Comparison of ENCODE assay signal across 8 cellular contexts in genomic region chr17:81002409-81003361, GRCh38. TPM values are rescaled to one million over a fixed set of nuclear protein-coding genes. Genes with fewer than 3 reads are reported as not detected.
DNase-seq lines count a peak whose midpoint lies in the region; ATAC-seq, FAIRE-seq and TF ChIP-seq lines count a peak whose summit lies in the region.
"Had no signal": no experiment of that assay in that cellular context is flagged by ENCODE, and none has a peak within 500 bp of the region (broad histone marks: within the 10 kb centered on the region; RNA-seq: fewer than 3 reads in every experiment).

No MANE protein-coding gene starts in this region.

- CTCF ChIA-PET in K562 (lab: Yijun Ruan, JAX; ENCODE audit: low intra/inter-chr PET ratio): interaction anchor here (0.7 kb wide), 1 partner anchor 13 kb away, joined by 3 read pairs; no protein-coding TSS in a partner anchor
- CTCF ChIA-PET in GM10248 (lab: Yijun Ruan, JAX): interaction anchor here (0.7 kb wide), 1 partner anchor 32 kb away, joined by 3 read pairs; no protein-coding TSS in a partner anchor

- TF ChIP-seq POLR2A in GM12892 (IDR thresholded peaks at IDR 0.05; ENCODE audit: low read depth, low read length) (no peak), K562 (conservative IDR thresholded peaks at IDR 0.05) (0 out of 2 replicates have a peak, but pooled peaks have one; percentile 39)

- H3K4me2 ChIP-seq in K562 (ENCODE audit: insufficient read depth, low read length): peak overlapping the region; percentile 6

- H3K27ac ChIP-seq in K562 (ENCODE audit: extremely low read depth, low read depth, low read length): peak overlapping the region; percentile 44
- H3K27ac ChIP-seq: dorsolateral prefrontal cortex had no signal

- no peak overlapping the region for H3K4me3 ChIP-seq in K562

- H3K9ac ChIP-seq in K562 (ENCODE audit: insufficient read depth in 1 of 2, low read depth in 2 of 2, low read length in 2 of 2): peak overlapping the region in 1 of 2 experiments; percentile 81; a peak in 1 of 4 replicates

- peaks cover 25% of the 10 kb centered on the region; the same call in 1 of the 3 replicates for H3K36me3 ChIP-seq in K562 (ENCODE audit: control insufficient read depth, insufficient read depth, low read length)

- DNase-seq in GM12892 (ENCODE audit: insufficient read length) (peak; percentile 19), NCI-H146 treated with DMSO at 0.1 percent for 48 hours (lab: John Stamatoyannopoulos, UW; ENCODE audit: unreplicated experiment) (peak; percentile 18), K562 (ENCODE audit: extremely low read depth in 1 of 4, low spot score in 3 of 4) (peak; percentile 79 to 84 (median 82)), mucosa of gallbladder (ENCODE audit: low spot score) (peak; percentile 50), NAMALWA (ENCODE audit: low spot score) (no peak), GM10248 (ENCODE audit: extremely low spot score) (no peak)

- no peaks in the 10 kb centered on the region for H3K27me3 ChIP-seq in K562 (ENCODE audit: control insufficient read depth in 2 of 2, insufficient read depth in 2 of 2, low read length in 2 of 2)

- intact Hi-C loops in K562 (cut with micrococcal nuclease): no loop called here

- H4K20me1 ChIP-seq in K562 (replicated peaks; ENCODE audit: control insufficient read depth, insufficient read depth, low read length): no peaks in the 10 kb centered on the region

- H3K79me2 ChIP-seq in K562 (ENCODE audit: control insufficient read depth, insufficient read depth, low read length): no peaks in the 10 kb centered on the region

- no peak for TF ChIP-seq EP300 in K562 (IDR thresholded peaks at IDR 0.05; ENCODE audit: low read length)

- no peak for TF ChIP-seq CTCF in K562 (IDR thresholded peaks at IDR 0.05 in 2 of 3, conservative IDR thresholded peaks at IDR 0.05 in 1 of 3; ENCODE audit: insufficient read depth in 2 of 3, low read depth in 1 of 3, low read length in 3 of 3)
- no peak for TF ChIP-seq CTCF in GM10248 (IDR thresholded peaks at IDR 0.05; ENCODE audit: control extremely low read depth, extremely low read depth, low read depth, missing control alignments)

- peaks cover 19 to 60% of the 10 kb centered on the region in 2 experiments for H3K4me1 ChIP-seq in K562 (replicated peaks in 1 of 2; ENCODE audit: control insufficient read depth in 2 of 2, insufficient read depth in 2 of 2, low read length in 2 of 2)

- TF ChIP-seq RAD21 in K562 (CRISPR knock-in tag; conservative IDR thresholded peaks at IDR 0.05 in 1 of 2, IDR thresholded peaks at IDR 0.05 in 1 of 2): no peak

- FAIRE-seq in GM12892 (lab: Jason Lieb, UNC) (no peak), K562 (lab: Jason Lieb, UNC) (peak; percentile 96)

- POLR2A ChIA-PET in K562 (lab: Yijun Ruan, JAX): interaction anchor here (0.6 to 2.9 kb wide), 5 partner anchors 11 to 580 kb away, joined by 3 to 13 read pairs (median 4); partner anchors contain the start of gene CHMP6
- POLR2A ChIA-PET in GM10248 (lab: Yijun Ruan, JAX): no interaction called here

- peak overlapping the region; percentile 1; the same call in 1 of the 2 replicates for H2AFZ ChIP-seq in K562 (ENCODE audit: low read depth, low read length)

- H3K9me3 ChIP-seq in K562 (replicated peaks; ENCODE audit: control insufficient read depth, insufficient read depth, low read depth, low read length): no peaks in the 10 kb centered on the region

- in situ Hi-C loops in K562 (cut with MboI): loop anchor here (5.0 kb wide), 1 partner anchor 225 kb away; no protein-coding TSS in a partner anchor

- TSS peak; percentile 27 for BruUV-seq in K562 (replicated peaks; lab: Mats Ljungman, UMichigan)

- peak; percentile 71 for ATAC-seq in K562
- no peak for ATAC-seq in HG02885 (IDR thresholded peaks at IDR 0.05; ENCODE audit: poor library complexity, unreplicated experiment)

- H3K9me1 ChIP-seq in K562 (ENCODE audit: control insufficient read depth, insufficient read depth, low read length): no peaks in the 10 kb centered on the region

- 26% methylated on average over 17 of the region's 21 CpGs for WGBS in K562 (ENCODE audit: insufficient coverage, low coverage, missing lambda C conversion rate)

TF ChIP-seq in K562, 482 proteins besides CTCF, POLR2A, EP300 and RAD21 (continues in another document):
- TF ChIP-seq NFIC (IDR thresholded peaks at IDR 0.05) (peak; percentile 96), CBX1 (IDR thresholded peaks at IDR 0.05; ENCODE audit: low read depth) (no peak), SUPT5H (IDR thresholded peaks at IDR 0.05) (0 out of 2 replicates have a peak, but pooled peaks have one; percentile 35), PATZ1 (CRISPR knock-in tag; IDR thresholded peaks at IDR 0.05; ENCODE audit: borderline replicate concordance) (no peak), DPF2 (IDR thresholded peaks at IDR 0.05) (peak; percentile 25; the same call in 1 of the 2 replicates), PTBP1 (IDR thresholded peaks at IDR 0.05; ENCODE audit: low read depth, low read length) (peak; percentile 44; the same call in 1 of the 2 replicates), RFX5 (IDR thresholded peaks at IDR 0.05; ENCODE audit: low read depth, low read length) (no peak), KDM1A (IDR thresholded peaks at IDR 0.05) (peak in 1 of 2 experiments; percentile 4; a peak in 1 of 4 replicates)
- TF ChIP-seq, protein P1, sequence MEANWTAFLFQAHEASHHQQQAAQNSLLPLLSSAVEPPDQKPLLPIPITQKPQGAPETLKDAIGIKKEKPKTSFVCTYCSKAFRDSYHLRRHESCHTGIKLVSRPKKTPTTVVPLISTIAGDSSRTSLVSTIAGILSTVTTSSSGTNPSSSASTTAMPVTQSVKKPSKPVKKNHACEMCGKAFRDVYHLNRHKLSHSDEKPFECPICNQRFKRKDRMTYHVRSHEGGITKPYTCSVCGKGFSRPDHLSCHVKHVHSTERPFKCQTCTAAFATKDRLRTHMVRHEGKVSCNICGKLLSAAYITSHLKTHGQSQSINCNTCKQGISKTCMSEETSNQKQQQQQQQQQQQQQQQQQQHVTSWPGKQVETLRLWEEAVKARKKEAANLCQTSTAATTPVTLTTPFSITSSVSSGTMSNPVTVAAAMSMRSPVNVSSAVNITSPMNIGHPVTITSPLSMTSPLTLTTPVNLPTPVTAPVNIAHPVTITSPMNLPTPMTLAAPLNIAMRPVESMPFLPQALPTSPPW (CRISPR knock-in tag; IDR thresholded peaks at IDR 0.05): peak; percentile 68

RNA-seq across cellular contexts. Expression of gene CHMP6, which starts 11.0 kb away (rescaled TPM):
- 11.9 TPM for polyA plus RNA-seq in GM12892 (2012; ENCODE audit: missing spikeins)
- 33.8 and 66.2 TPM in 2 replicates for total RNA-seq in K562 (2011; cell fraction: chromatin; rRNA removed; ENCODE audit: low replicate concordance)
- total RNA-seq in K562 (2011; cell fraction: nucleolus; rRNA removed): 40.5 and 47.9 TPM in 2 replicates
- 22.9 and 24.6 TPM in 2 replicates for total RNA-seq in K562 (2011; cell fraction: nucleoplasm; rRNA removed)
- total RNA-seq in K562 (2014; rRNA removed): 10.3 and 12.9 TPM in 2 replicates
- 14.4 and 15.7 TPM in 2 replicates for total RNA-seq in K562 (2014; rRNA removed; fragmentation: Illumina TruSeq; extraction: Trizol)
- total RNA-seq in K562 (2015; rRNA removed; fragmentation: Illumina TruSeq; extraction: Trizol): 12.7 and 13.8 TPM in 2 replicates
- 25.6 and 26.8 TPM in 2 replicates for total RNA-seq in K562 (2021)
- 8.0 and 13.4 TPM in 2 replicates for polyA plus RNA-seq in K562 (2011; rRNA removed)
- 10.5 and 35.5 TPM in 2 replicates for polyA plus RNA-seq in K562 (2011; cell fraction: cytosol; rRNA removed)
- 10.7 and 20.1 TPM in 2 replicates for polyA plus RNA-seq in K562 (2011; cell fraction: nucleus; rRNA removed)
- 13.7 and 20.1 TPM in 2 replicates for polyA plus RNA-seq in K562 (2012)
- 11.4 and 15.5 TPM in 2 replicates for polyA plus RNA-seq in K562 (2014; fragmentation: Illumina TruSeq; extraction: Trizol)
- 1 to 10 TPM in 1 of 2 experiments, under 1 TPM in 1; 0.25 to 1.8 TPM for polyA plus RNA-seq in K562 (2014; fragmentation: Nextera tagmentation; extraction: Ambion mirVana)
- 28.3 and 30.4 TPM in 2 replicates for polyA plus RNA-seq in K562 (2014; rRNA removed)
- polyA minus RNA-seq in K562 (2011; rRNA and poly(A)+ RNA removed): 11.2 and 15.9 TPM in 2 replicates
- polyA minus RNA-seq in K562 (2011; cell fraction: cytosol; rRNA and poly(A)+ RNA removed): 5.0 and 8.7 TPM in 2 replicates
- 13.5 and 13.7 TPM in 2 replicates for polyA minus RNA-seq in K562 (2011; cell fraction: nucleus; rRNA and poly(A)+ RNA removed)
- 31.5 TPM for total RNA-seq in mucosa of gallbladder

RNA-seq across cellular contexts. Expression of gene BAIAP2, which starts 32.3 kb away (rescaled TPM):
- polyA plus RNA-seq in GM12892 (2012; ENCODE audit: missing spikeins): 1.5 TPM
- 69.8 and 141 TPM in 2 replicates for total RNA-seq in K562 (2011; cell fraction: chromatin; rRNA removed; ENCODE audit: low replicate concordance)
- total RNA-seq in K562 (2011; cell fraction: nucleolus; rRNA removed): 54.5 and 61.0 TPM in 2 replicates
- total RNA-seq in K562 (2011; cell fraction: nucleoplasm; rRNA removed): 40.5 and 42.0 TPM in 2 replicates
- 26.7 and 31.9 TPM in 2 replicates for total RNA-seq in K562 (2014; rRNA removed)
- 14.2 and 17.7 TPM in 2 replicates for total RNA-seq in K562 (2014; rRNA removed; fragmentation: Illumina TruSeq; extraction: Trizol)
- 18.4 and 21.2 TPM in 2 replicates for total RNA-seq in K562 (2015; rRNA removed; fragmentation: Illumina TruSeq; extraction: Trizol)
- total RNA-seq in K562 (2021): 44.7 and 51.6 TPM in 2 replicates
- polyA plus RNA-seq in K562 (2011; rRNA removed): 9.8 and 13.6 TPM in 2 replicates
- polyA plus RNA-seq in K562 (2011; cell fraction: cytosol; rRNA removed): 9.8 and 28.7 TPM in 2 replicates
- 37.7 and 77.3 TPM in 2 replicates for polyA plus RNA-seq in K562 (2011; cell fraction: nucleus; rRNA removed)
- polyA plus RNA-seq in K562 (2012): 37.1 and 42.6 TPM in 2 replicates
- 20.7 and 30.0 TPM in 2 replicates for polyA plus RNA-seq in K562 (2014; fragmentation: Illumina TruSeq; extraction: Trizol)
- polyA plus RNA-seq in K562 (2014; fragmentation: Nextera tagmentation; extraction: Ambion mirVana): 1 to 10 TPM; 2.3 to 2.4 TPM
- polyA plus RNA-seq in K562 (2014; rRNA removed): 17.3 and 23.2 TPM in 2 replicates
- polyA minus RNA-seq in K562 (2011; rRNA and poly(A)+ RNA removed): 11.9 and 13.6 TPM in 2 replicates
- 22.8 and 24.8 TPM in 2 replicates for polyA minus RNA-seq in K562 (2011; cell fraction: cytosol; rRNA and poly(A)+ RNA removed)
- polyA minus RNA-seq in K562 (2011; cell fraction: nucleus; rRNA and poly(A)+ RNA removed): 38.3 and 38.6 TPM in 2 replicates
- 101 TPM for total RNA-seq in mucosa of gallbladder

Comparison
In these comparisons a context has a peak if more than half of its experiments do, and no peak if none do; other contexts are left out.
1. DNase-seq: peak in GM12892 (single experiment), NCI-H146 treated with DMSO at 0.1 percent for 48 hours (single experiment), K562 (4 of 4) and mucosa of gallbladder (single experiment); none in NAMALWA (single experiment) and GM10248 (single experiment).